Comparison of ENCODE assay signal across 8 cellular contexts in the genomic region with DNA sequence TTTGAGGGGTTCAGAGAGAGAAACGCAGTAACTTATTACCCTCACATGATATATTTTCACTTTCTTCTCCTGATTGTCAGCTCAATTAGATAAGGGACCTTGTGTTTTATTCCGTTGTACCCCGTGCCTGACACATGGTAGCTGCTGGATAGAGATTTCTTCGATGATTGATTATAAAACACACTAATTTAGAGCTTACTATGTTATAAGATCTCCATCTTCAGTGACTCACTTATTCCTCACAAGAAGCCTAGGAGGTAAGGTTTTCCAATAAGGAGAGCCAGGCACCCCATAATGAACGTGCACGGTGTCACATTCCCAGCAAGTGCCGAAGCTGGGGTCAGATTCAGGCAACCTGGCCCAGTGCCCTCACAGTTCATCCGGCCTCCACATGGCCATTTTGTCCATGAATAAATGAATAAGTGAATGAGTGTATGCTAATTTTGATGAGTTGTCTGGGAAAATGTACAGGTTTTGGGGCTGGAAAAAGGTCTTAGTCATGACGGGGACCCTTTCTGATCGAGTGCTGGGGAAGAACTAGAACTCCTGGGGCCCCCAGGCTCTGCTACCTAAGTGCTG.
DNase-seq lines count a peak whose midpoint lies in the region; ATAC-seq and TF ChIP-seq lines count a peak whose summit lies in the region.

No MANE protein-coding gene starts in this region.

- no peaks in the 10 kb centered on the region for H4K20me1 ChIP-seq in KMS-11 (ENCODE audit: insufficient read depth)

- no peaks in the 10 kb centered on the region for H3K9me3 ChIP-seq in CD4-positive, CD25-positive, alpha-beta regulatory T cell (ENCODE audit: control insufficient read depth in 2 of 2, low read length in 2 of 2)
- no peaks in the 10 kb centered on the region for H3K9me3 ChIP-seq in mucosa of rectum (ENCODE audit: control insufficient read depth in 2 of 2, low read length in 2 of 2)

- DNase-seq in CD4-positive, CD25-positive, alpha-beta regulatory T cell = no peak
- DNase-seq in choroid plexus epithelial cell (ENCODE audit: low read depth) = peak; percentile 12
- DNase-seq in iPS-NIHi11 (ENCODE audit: low spot score) = no peak
- DNase-seq in NCI-H2081 treated with DMSO at 0.1 percent for 48 hours (lab: John Stamatoyannopoulos, UW) = no peak

- TF ChIP-seq CTCF in KMS-11 (conservative IDR thresholded peaks at IDR 0.05; ENCODE audit: low read depth, low read length) = no peak
- TF ChIP-seq CTCF in choroid plexus epithelial cell (conservative IDR thresholded peaks at IDR 0.05; ENCODE audit: low read depth, low read length) = no peak

- H3K27ac ChIP-seq in CD4-positive, CD25-positive, alpha-beta regulatory T cell (ENCODE audit: insufficient read depth, low read length, poor library complexity, severe bottlenecking) = no peak overlapping the region
- H3K27ac ChIP-seq in KMS-11 (peak overlapping the region; percentile 56), mucosa of rectum (ENCODE audit: low read depth in 2 of 2, low read length in 2 of 2) (peak overlapping the region; percentile 76 to 79)

- H3K27ac Mint-ChIP-seq in CD4-positive, CD25-positive, alpha-beta regulatory T cell = peak overlapping the region in 1 of 3 donors; percentile 27

- H3K36me3 ChIP-seq in CD4-positive, CD25-positive, alpha-beta regulatory T cell (ENCODE audit: control insufficient read depth, insufficient read depth, low read length) = no peaks in the 10 kb centered on the region
- H3K36me3 ChIP-seq in KMS-11 (ENCODE audit: insufficient read depth) (no peaks in the 10 kb centered on the region), mucosa of rectum (ENCODE audit: control insufficient read depth in 2 of 2, insufficient read depth in 2 of 2, low read length in 2 of 2) (no peaks in the 10 kb centered on the region)

- peaks cover 0 to 4% (median 0%) of the 10 kb centered on the region in 7 donors for H3K9me3 Mint-ChIP-seq in CD4-positive, CD25-positive, alpha-beta regulatory T cell

- peak overlapping the region; percentile 53 to 89 (median 84) for H3K4me3 Mint-ChIP-seq in CD4-positive, CD25-positive, alpha-beta regulatory T cell

- H2AFZ ChIP-seq in KMS-11 (ENCODE audit: low read depth) = peak overlapping the region; percentile 94

- H3K9ac ChIP-seq in KMS-11 (peak overlapping the region; percentile 77), mucosa of rectum (ENCODE audit: low read depth in 1 of 2, low read length in 2 of 2) (peak overlapping the region; percentile 58 to 77)

- peaks cover 32% of the 10 kb centered on the region for H3K27me3 Mint-ChIP-seq in CD4-positive, CD25-positive, alpha-beta regulatory T cell

- no peaks in the 10 kb centered on the region for H3K36me3 Mint-ChIP-seq in CD4-positive, CD25-positive, alpha-beta regulatory T cell

- peaks cover 15% of the 10 kb centered on the region for H3K4me1 ChIP-seq in CD4-positive, CD25-positive, alpha-beta regulatory T cell (ENCODE audit: control insufficient read depth, insufficient read depth, low read length, poor library complexity, severe bottlenecking)
- peaks cover 11% of the 10 kb centered on the region for H3K4me1 ChIP-seq in KMS-11 (ENCODE audit: low read depth, poor library complexity, severe bottlenecking)
- H3K4me1 ChIP-seq in mucosa of rectum (ENCODE audit: control insufficient read depth in 2 of 2, insufficient read depth in 2 of 2, low read length in 2 of 2) = peaks cover 3 to 6% of the 10 kb centered on the region in 2 donors

- no peaks in the 10 kb centered on the region for H3K79me2 ChIP-seq in KMS-11 (ENCODE audit: insufficient read depth, low read depth)

- H3K4me3 ChIP-seq in CD4-positive, CD25-positive, alpha-beta regulatory T cell (ENCODE audit: low read depth, low read length) = peak overlapping the region; percentile 57
- no peak overlapping the region for H3K4me3 ChIP-seq in KMS-11 (IDR thresholded peaks at IDR 0.05; ENCODE audit: insufficient read depth, low read depth, low read length)
- H3K4me3 ChIP-seq in choroid plexus epithelial cell (ENCODE audit: low read depth, low read length) = peak overlapping the region; percentile 74
- peak overlapping the region; percentile 83 to 87 for H3K4me3 ChIP-seq in mucosa of rectum (ENCODE audit: low read length in 2 of 2)

- ATAC-seq in CD4-positive, CD25-positive, alpha-beta regulatory T cell (ENCODE audit: low read depth in 2 of 2) = no peak
- ATAC-seq in HG03520 (IDR thresholded peaks at IDR 0.05; ENCODE audit: unreplicated experiment) (no peak), HG03097 (IDR thresholded peaks at IDR 0.05; ENCODE audit: low FRiP score, unreplicated experiment) (no peak)

- H3K4me2 ChIP-seq in KMS-11 = peak overlapping the region; percentile 49

- H3K27me3 ChIP-seq in CD4-positive, CD25-positive, alpha-beta regulatory T cell (ENCODE audit: control insufficient read depth, insufficient read depth, low read length) = peaks cover 17% of the 10 kb centered on the region
- H3K27me3 ChIP-seq in KMS-11 (ENCODE audit: insufficient read depth, low read depth) (no peaks in the 10 kb centered on the region), mucosa of rectum (ENCODE audit: control insufficient read depth in 2 of 2, insufficient read depth in 2 of 2, low read length in 2 of 2) (peaks cover 9 to 11% of the 10 kb centered on the region in 2 donors)

- H3K4me1 Mint-ChIP-seq in CD4-positive, CD25-positive, alpha-beta regulatory T cell = peaks cover 0 to 20% (median 11%) of the 10 kb centered on the region in 4 donors
